8 cellular contexts compared by ENCODE assay signal in genomic region chr22:23913306-23913660, GRCh38. TPM values are rescaled to one million over a fixed set of nuclear protein-coding genes. Genes with fewer than 3 reads are reported as not detected.
DNase-seq lines count a peak whose midpoint lies in the region; ATAC-seq, FAIRE-seq and TF ChIP-seq lines count a peak whose summit lies in the region.

No MANE protein-coding gene starts in this region.

- peak overlapping the region; percentile 43 for H3K4me3 ChIP-seq in K562
- H3K4me3 ChIP-seq in mucosa of rectum (ENCODE audit: low read length in 2 of 2) = peak overlapping the region; percentile 79 to 91

- intact Hi-C loops in K562 (cut with micrococcal nuclease) = no loop called here

- no peak for TF ChIP-seq EP300 in K562 (IDR thresholded peaks at IDR 0.05; ENCODE audit: low read length)

- in situ Hi-C loops in K562 (cut with MboI) = no loop called here

- H4K20me1 ChIP-seq in K562 (replicated peaks; ENCODE audit: control insufficient read depth, insufficient read depth, low read length) = no peaks in the 10 kb centered on the region

- no peaks in the 10 kb centered on the region; the same call in 2 of the 3 replicates for H3K79me2 ChIP-seq in K562 (ENCODE audit: control insufficient read depth, insufficient read depth, low read length)

- no peaks in the 10 kb centered on the region for H3K9me1 ChIP-seq in K562 (ENCODE audit: control insufficient read depth, insufficient read depth, low read length)

- TF ChIP-seq CTCF in GM10266 (IDR thresholded peaks at IDR 0.05; ENCODE audit: control insufficient read depth, insufficient read depth, low read depth, missing control alignments) = no peak
- TF ChIP-seq CTCF in K562 (IDR thresholded peaks at IDR 0.05 in 2 of 3, conservative IDR thresholded peaks at IDR 0.05 in 1 of 3; ENCODE audit: insufficient read depth in 2 of 3, low read depth in 1 of 3, low read length in 3 of 3) = no peak

- no TSS peak for BruUV-seq in K562 (replicated peaks; lab: Mats Ljungman, UMichigan)

- CTCF ChIA-PET in K562 (lab: Yijun Ruan, JAX; ENCODE audit: low intra/inter-chr PET ratio) = no interaction called here

- peak overlapping the region; percentile 72 for H3K4me2 ChIP-seq in K562 (ENCODE audit: insufficient read depth, low read length)

- DNase-seq in GM10266 (ENCODE audit: extremely low spot score) (peak; percentile 50), K562 (ENCODE audit: extremely low read depth in 1 of 4, low spot score in 3 of 4) (no peak), NCI-H2029 treated with DMSO at 0.1 percent for 48 hours (lab: John Stamatoyannopoulos, UW) (no peak), cerebellar nuclear complex (lab: John Stamatoyannopoulos, UW) (no peak)

- H3K9ac ChIP-seq in K562 (ENCODE audit: insufficient read depth in 1 of 2, low read depth in 2 of 2, low read length in 2 of 2) (peak overlapping the region; percentile 75 to 88; a peak in 3 of 4 replicates), mucosa of rectum (ENCODE audit: low read depth in 1 of 2, low read length in 2 of 2) (peak overlapping the region; percentile 83 to 95)

- no peak for TF ChIP-seq RAD21 in K562 (CRISPR knock-in tag; conservative IDR thresholded peaks at IDR 0.05 in 1 of 2, IDR thresholded peaks at IDR 0.05 in 1 of 2)

- H3K27me3 ChIP-seq in K562 (ENCODE audit: control insufficient read depth in 2 of 2, insufficient read depth in 2 of 2, low read length in 2 of 2) = no peaks in the 10 kb centered on the region
- H3K27me3 ChIP-seq in mucosa of rectum (ENCODE audit: control insufficient read depth in 2 of 2, insufficient read depth in 2 of 2, low read length in 2 of 2) = no peaks in the 10 kb centered on the region

- POLR2A ChIA-PET in K562 (lab: Yijun Ruan, JAX) = interaction anchor here (0.6 to 2.9 kb wide), 5 partner anchors 11 to 85 kb away, joined by 3 to 13 read pairs (median 4); partner anchors contain the start of gene MIF

- FAIRE-seq in K562 (lab: Jason Lieb, UNC) = no peak

- no peak for TF ChIP-seq POLR2A in K562 (conservative IDR thresholded peaks at IDR 0.05)

- peak; percentile 8 for ATAC-seq in HG03097 (IDR thresholded peaks at IDR 0.05; ENCODE audit: low FRiP score, unreplicated experiment)
- no peak for ATAC-seq in K562
- ATAC-seq in GM18868 (IDR thresholded peaks at IDR 0.05; ENCODE audit: unreplicated experiment) = no peak
- no peak for ATAC-seq in HG02623 (IDR thresholded peaks at IDR 0.05; ENCODE audit: unreplicated experiment)

- H2AFZ ChIP-seq in K562 (ENCODE audit: low read depth, low read length) = peak overlapping the region; percentile 66; the same call in 1 of the 2 replicates

- H3K9me3 ChIP-seq in K562 (replicated peaks; ENCODE audit: control insufficient read depth, insufficient read depth, low read depth, low read length) (no peaks in the 10 kb centered on the region), mucosa of rectum (ENCODE audit: control insufficient read depth in 2 of 2, low read length in 2 of 2) (no peaks in the 10 kb centered on the region)

- H3K4me1 ChIP-seq in K562 (replicated peaks in 1 of 2; ENCODE audit: control insufficient read depth in 2 of 2, insufficient read depth in 2 of 2, low read length in 2 of 2) = no peaks in the 10 kb centered on the region
- H3K4me1 ChIP-seq in mucosa of rectum (ENCODE audit: control insufficient read depth in 2 of 2, insufficient read depth in 2 of 2, low read length in 2 of 2) = peaks cover 13 to 16% of the 10 kb centered on the region in 2 donors

- H3K27ac ChIP-seq in K562 (ENCODE audit: extremely low read depth, low read depth, low read length) (peak overlapping the region; percentile 74), mucosa of rectum (ENCODE audit: low read depth in 2 of 2, low read length in 2 of 2) (peak overlapping the region; percentile 79 to 91)

- no CpG with 5 or more reads among the region's 1 CpG for WGBS in K562 (ENCODE audit: insufficient coverage, low coverage, missing lambda C conversion rate)

- H3K36me3 ChIP-seq in K562 (ENCODE audit: control insufficient read depth, insufficient read depth, low read length) (peaks cover 19% of the 10 kb centered on the region; the same call in 2 of the 3 replicates), mucosa of rectum (ENCODE audit: control insufficient read depth in 2 of 2, insufficient read depth in 2 of 2, low read length in 2 of 2) (peaks cover 0 to 3% of the 10 kb centered on the region in 2 donors)

RNA-seq across cellular contexts. Expression of gene MIF, which starts 19.1 kb away (rescaled TPM):
- 4.1 and 17.1 TPM in 2 replicates for total RNA-seq in K562 (2011; cell fraction: chromatin; rRNA removed; ENCODE audit: low replicate concordance)
- 95.8 and 97.4 TPM in 2 replicates for total RNA-seq in K562 (2011; cell fraction: nucleolus; rRNA removed)
- 23.6 and 36.7 TPM in 2 replicates for total RNA-seq in K562 (2011; cell fraction: nucleoplasm; rRNA removed)
- total RNA-seq in K562 (2014; rRNA removed) (440 and 672 TPM in 2 replicates), K562 (2014; rRNA removed; fragmentation: Illumina TruSeq; extraction: Trizol) (5.4 and 7.4 TPM in 2 replicates), K562 (2015; rRNA removed; fragmentation: Illumina TruSeq; extraction: Trizol) (253 and 254 TPM in 2 replicates), K562 (2021) (666 and 724 TPM in 2 replicates)
- polyA plus RNA-seq in K562 (2011; rRNA removed) (193 and 230 TPM in 2 replicates), K562 (2014; fragmentation: Illumina TruSeq; extraction: Trizol) (31.1 and 74.5 TPM in 2 replicates), K562 (2014; fragmentation: Nextera tagmentation; extraction: Ambion mirVana) (10 to 100 TPM; 23.0 to 67.2 TPM), K562 (2014; rRNA removed) (537 and 538 TPM in 2 replicates)
- 337 and 1,426 TPM in 2 replicates for polyA plus RNA-seq in K562 (2011; cell fraction: cytosol; rRNA removed)
- 207 and 222 TPM in 2 replicates for polyA plus RNA-seq in K562 (2011; cell fraction: nucleus; rRNA removed)
- 377 and 537 TPM in 2 replicates for polyA plus RNA-seq in K562 (2012)
- polyA minus RNA-seq in K562 (2011; rRNA and poly(A)+ RNA removed) = 8.4 and 13.6 TPM in 2 replicates
- 207 and 412 TPM in 2 replicates for polyA minus RNA-seq in K562 (2011; cell fraction: cytosol; rRNA and poly(A)+ RNA removed)
- polyA minus RNA-seq in K562 (2011; cell fraction: nucleus; rRNA and poly(A)+ RNA removed) = 52.9 and 75.3 TPM in 2 replicates

RNA-seq across cellular contexts. Expression of gene GSTT2B, which starts 47.7 kb away (rescaled TPM):
- total RNA-seq in K562 (2011; cell fraction: chromatin; rRNA removed; ENCODE audit: low replicate concordance) = not detected in 2 replicates
- total RNA-seq in K562 (2011; cell fraction: nucleolus; rRNA removed) = 0.33 TPM in 1 of 2 replicates, not detected in the other
- not detected in 2 replicates for total RNA-seq in K562 (2011; cell fraction: nucleoplasm; rRNA removed)
- not detected in 2 replicates for total RNA-seq in K562 (2014; rRNA removed)
- not detected in 2 replicates for total RNA-seq in K562 (2014; rRNA removed; fragmentation: Illumina TruSeq; extraction: Trizol)
- not detected in 2 replicates for total RNA-seq in K562 (2015; rRNA removed; fragmentation: Illumina TruSeq; extraction: Trizol)
- total RNA-seq in K562 (2021) = not detected in 2 replicates
- polyA plus RNA-seq in K562 (2011; rRNA removed) = not detected in 2 replicates
- not detected in 2 replicates for polyA plus RNA-seq in K562 (2011; cell fraction: cytosol; rRNA removed)
- polyA plus RNA-seq in K562 (2011; cell fraction: nucleus; rRNA removed) = 0.23 TPM in 1 of 2 replicates, not detected in the other
- not detected in 2 replicates for polyA plus RNA-seq in K562 (2012)
- not detected in 2 replicates for polyA plus RNA-seq in K562 (2014; fragmentation: Illumina TruSeq; extraction: Trizol)
- not detected for polyA plus RNA-seq in K562 (2014; fragmentation: Nextera tagmentation; extraction: Ambion mirVana)
- polyA plus RNA-seq in K562 (2014; rRNA removed) = not detected in 2 replicates
- polyA minus RNA-seq in K562 (2011; rRNA and poly(A)+ RNA removed) = not detected in 2 replicates
- 1.3 TPM in 1 of 2 replicates, not detected in the other for polyA minus RNA-seq in K562 (2011; cell fraction: cytosol; rRNA and poly(A)+ RNA removed)
- not detected in 2 replicates for polyA minus RNA-seq in K562 (2011; cell fraction: nucleus; rRNA and poly(A)+ RNA removed)

RNA-seq across cellular contexts. Expression of gene DDTL, which starts 53.4 kb away (rescaled TPM):
- 0.21 and 0.46 TPM in 2 replicates for total RNA-seq in K562 (2011; cell fraction: chromatin; rRNA removed; ENCODE audit: low replicate concordance)
- 0.33 TPM in 1 of 2 replicates, not detected in the other for total RNA-seq in K562 (2011; cell fraction: nucleolus; rRNA removed)
- total RNA-seq in K562 (2011; cell fraction: nucleoplasm; rRNA removed) = 0.37 TPM in 1 of 2 replicates, not detected in the other
- 0.59 and 0.94 TPM in 2 replicates for total RNA-seq in K562 (2014; rRNA removed)
- not detected in 2 replicates for total RNA-seq in K562 (2014; rRNA removed; fragmentation: Illumina TruSeq; extraction: Trizol)
- total RNA-seq in K562 (2015; rRNA removed; fragmentation: Illumina TruSeq; extraction: Trizol) = not detected in 2 replicates
- not detected in 2 replicates for total RNA-seq in K562 (2021)
- polyA plus RNA-seq in K562 (2011; rRNA removed) = 0.08 and 0.15 TPM in 2 replicates
- polyA plus RNA-seq in K562 (2011; cell fraction: cytosol; rRNA removed) = not detected in 2 replicates
- 0.17 and 0.20 TPM in 2 replicates for polyA plus RNA-seq in K562 (2011; cell fraction: nucleus; rRNA removed)
- 5.1 and 6.3 TPM in 2 replicates for polyA plus RNA-seq in K562 (2012)
- polyA plus RNA-seq in K562 (2014; fragmentation: Illumina TruSeq; extraction: Trizol) = not detected in 2 replicates
- polyA plus RNA-seq in K562 (2014; fragmentation: Nextera tagmentation; extraction: Ambion mirVana) = 1 to 10 TPM in 1 of 2 experiments, under 1 TPM in 1; 0.87 to 1.7 TPM
- 0.05 and 0.30 TPM in 2 replicates for polyA plus RNA-seq in K562 (2014; rRNA removed)
- polyA minus RNA-seq in K562 (2011; rRNA and poly(A)+ RNA removed) = not detected in 2 replicates
- not detected in 2 replicates for polyA minus RNA-seq in K562 (2011; cell fraction: cytosol; rRNA and poly(A)+ RNA removed)
- polyA minus RNA-seq in K562 (2011; cell fraction: nucleus; rRNA and poly(A)+ RNA removed) = not detected in 2 replicates

RNA-seq across cellular contexts. Expression of gene SLC2A11, which starts 55.6 kb away (rescaled TPM):
- total RNA-seq in K562 (2011; cell fraction: chromatin; rRNA removed; ENCODE audit: low replicate concordance) = 10.0 and 13.3 TPM in 2 replicates
- total RNA-seq in K562 (2011; cell fraction: nucleolus; rRNA removed) = 7.1 and 10.0 TPM in 2 replicates
- 8.9 and 11.7 TPM in 2 replicates for total RNA-seq in K562 (2011; cell fraction: nucleoplasm; rRNA removed)
- total RNA-seq in K562 (2014; rRNA removed) (2.0 and 3.1 TPM in 2 replicates), K562 (2014; rRNA removed; fragmentation: Illumina TruSeq; extraction: Trizol) (1.5 and 1.9 TPM in 2 replicates), K562 (2015; rRNA removed; fragmentation: Illumina TruSeq; extraction: Trizol) (2.1 and 2.5 TPM in 2 replicates), K562 (2021) (1.6 and 2.1 TPM in 2 replicates)
- polyA plus RNA-seq in K562 (2011; rRNA removed) (2.5 and 4.4 TPM in 2 replicates), K562 (2014; fragmentation: Illumina TruSeq; extraction: Trizol) (2.5 and 2.8 TPM in 2 replicates), K562 (2014; fragmentation: Nextera tagmentation; extraction: Ambion mirVana) (under 1 TPM; 0.44 to 0.73 TPM), K562 (2014; rRNA removed) (2.7 and 3.4 TPM in 2 replicates)
- polyA plus RNA-seq in K562 (2011; cell fraction: cytosol; rRNA removed) = 2.6 and 3.6 TPM in 2 replicates
- polyA plus RNA-seq in K562 (2011; cell fraction: nucleus; rRNA removed) = 8.2 and 8.4 TPM in 2 replicates
- polyA plus RNA-seq in K562 (2012) = 2.7 and 7.0 TPM in 2 replicates
- polyA minus RNA-seq in K562 (2011; rRNA and poly(A)+ RNA removed) = 2.7 and 4.1 TPM in 2 replicates
- polyA minus RNA-seq in K562 (2011; cell fraction: cytosol; rRNA and poly(A)+ RNA removed) = 0.91 and 0.95 TPM in 2 replicates
- polyA minus RNA-seq in K562 (2011; cell fraction: nucleus; rRNA and poly(A)+ RNA removed) = 3.4 and 8.4 TPM in 2 replicates
